In genomic region chr15:74799255-74799842, GRCh38 we compare ENCODE assay signal across 10 cellular contexts. TPM values are rescaled to one million over a fixed set of nuclear protein-coding genes. Genes with fewer than 3 reads are reported as not detected.
DNase-seq lines count a peak whose midpoint lies in the region; ATAC-seq, FAIRE-seq and TF ChIP-seq lines count a peak whose summit lies in the region.
"Had no signal": no experiment of that assay in that cellular context is flagged by ENCODE, and none has a peak within 500 bp of the region (broad histone marks: within the 10 kb centered on the region; RNA-seq: fewer than 3 reads in every experiment).

No MANE protein-coding gene starts in this region.

- H3K9me3 Mint-ChIP-seq in activated T-helper 2 cell treated with anti-CD3 and anti-CD28 coated beads, Interferon-gamma antibody, Interleukin-2, Interleukin-4, amounts not matched to agents 10 μg/mL and 5 μg/mL and 100 μg/mL, durations not matched to agents 14 hours and 24 hours and 36 hours: no peaks in the 10 kb centered on the region

- peak; percentile 12 for ATAC-seq in HG03135 (IDR thresholded peaks at IDR 0.05; ENCODE audit: unreplicated experiment)
- ATAC-seq in HG03457 (IDR thresholded peaks at IDR 0.05; ENCODE audit: unreplicated experiment): no peak
- ATAC-seq in body of pancreas: no peak
- no peak for ATAC-seq in GM21529 (IDR thresholded peaks at IDR 0.05; ENCODE audit: unreplicated experiment)

- TF ChIP-seq CTCF in prostate gland (IDR thresholded peaks at IDR 0.05) (no peak), body of pancreas (IDR thresholded peaks at IDR 0.05) (no peak)

- H3K4me3 ChIP-seq in prostate gland: no peak overlapping the region
- H3K4me3 ChIP-seq in body of pancreas: no peak overlapping the region
- H3K4me3 ChIP-seq: thoracic aorta had no signal

- no peak for DNase-seq in GM12891 (ENCODE audit: insufficient read length, low spot score)
- no peak for DNase-seq in activated T-helper 2 cell treated with anti-CD3 and anti-CD28 coated beads, Interferon-gamma antibody, Interleukin-2, Interleukin-4, amounts not matched to agents 10 μg/mL and 5 μg/mL and 100 μg/mL, durations not matched to agents 14 hours and 24 hours and 36 hours (ENCODE audit: low spot score)
- DNase-seq in prostate gland (ENCODE audit: low spot score): no peak
- no peak for DNase-seq in body of pancreas
- DNase-seq: SIG-M5 had no signal

- H3K27ac ChIP-seq in prostate gland (peak overlapping the region; percentile 77 to 83), body of pancreas (peak overlapping the region in 2 of 4 donors; percentile 8 to 72)
- H3K27ac ChIP-seq: thoracic aorta had no signal

- intact Hi-C loops in activated T-helper 2 cell treated with anti-CD3 and anti-CD28 coated beads, Interferon-gamma antibody, Interleukin-2, Interleukin-4, amounts not matched to agents 10 μg/mL and 5 μg/mL and 100 μg/mL, durations not matched to agents 14 hours and 24 hours and 36 hours (cut with micrococcal nuclease): no loop called here
- intact Hi-C loops in prostate gland (cut with DNase I) (no loop called here), body of pancreas (cut with DNase I) (no loop called here)

- H3K4me1 Mint-ChIP-seq in activated T-helper 2 cell treated with anti-CD3 and anti-CD28 coated beads, Interferon-gamma antibody, Interleukin-2, Interleukin-4, amounts not matched to agents 10 μg/mL and 5 μg/mL and 100 μg/mL, durations not matched to agents 14 hours and 24 hours and 36 hours (ENCODE audit: low read depth): peaks cover 36% of the 10 kb centered on the region

- no peak; the same call in 1 of the 2 replicates for TF ChIP-seq POLR2A in GM12891 (IDR thresholded peaks at IDR 0.05; ENCODE audit: low read depth, low read length)
- no peak for TF ChIP-seq POLR2A in prostate gland (IDR thresholded peaks at IDR 0.05)
- TF ChIP-seq POLR2A in body of pancreas (IDR thresholded peaks at IDR 0.05): no peak

- H3K4me3 Mint-ChIP-seq in activated T-helper 2 cell treated with anti-CD3 and anti-CD28 coated beads, Interferon-gamma antibody, Interleukin-2, Interleukin-4, amounts not matched to agents 10 μg/mL and 5 μg/mL and 100 μg/mL, durations not matched to agents 14 hours and 24 hours and 36 hours (ENCODE audit: low read depth): no peak overlapping the region

- H3K27ac Mint-ChIP-seq in activated T-helper 2 cell treated with anti-CD3 and anti-CD28 coated beads, Interferon-gamma antibody, Interleukin-2, Interleukin-4, amounts not matched to agents 10 μg/mL and 5 μg/mL and 100 μg/mL, durations not matched to agents 14 hours and 24 hours and 36 hours: peak overlapping the region; percentile 81

- H3K36me3 ChIP-seq in prostate gland: peaks cover 4 to 8% of the 10 kb centered on the region in 2 donors
- H3K36me3 ChIP-seq in body of pancreas (replicated peaks in 1 of 2; ENCODE audit: insufficient read depth in 1 of 2, low read depth in 2 of 2): peaks cover 0 to 5% of the 10 kb centered on the region in 2 donors

- FAIRE-seq in GM12891 (lab: Jason Lieb, UNC): peak; percentile 76

- H3K27me3 ChIP-seq in prostate gland (replicated peaks; ENCODE audit: insufficient read depth) (no peaks in the 10 kb centered on the region), body of pancreas (no peaks in the 10 kb centered on the region)

- 83% methylated on average over 16 of the region's 16 CpGs for WGBS in prostate gland
- WGBS in body of pancreas, 2 donors: 83 to 92% methylated on average over 11 to 12 of the region's 16 CpGs

- H3K4me1 ChIP-seq in prostate gland (replicated peaks) (peaks cover 19% of the 10 kb centered on the region), body of pancreas (peaks cover 18% of the 10 kb centered on the region)

- H3K9me3 ChIP-seq in prostate gland (no peaks in the 10 kb centered on the region), body of pancreas (no peaks in the 10 kb centered on the region)
- H3K9me3 ChIP-seq: thoracic aorta had no signal

- peaks cover 76% of the 10 kb centered on the region for H3K36me3 Mint-ChIP-seq in activated T-helper 2 cell treated with anti-CD3 and anti-CD28 coated beads, Interferon-gamma antibody, Interleukin-2, Interleukin-4, amounts not matched to agents 10 μg/mL and 5 μg/mL and 100 μg/mL, durations not matched to agents 14 hours and 24 hours and 36 hours (ENCODE audit: low read depth)

- H3K27me3 Mint-ChIP-seq in activated T-helper 2 cell treated with anti-CD3 and anti-CD28 coated beads, Interferon-gamma antibody, Interleukin-2, Interleukin-4, amounts not matched to agents 10 μg/mL and 5 μg/mL and 100 μg/mL, durations not matched to agents 14 hours and 24 hours and 36 hours (ENCODE audit: low read depth): no peaks in the 10 kb centered on the region

TF ChIP-seq in GM12891, 5 proteins besides CTCF, POLR2A, EP300 and RAD21:
- TF ChIP-seq POU2F2 (IDR thresholded peaks at IDR 0.05; ENCODE audit: low read depth, low read length): no peak
- no peak for TF ChIP-seq POLR2AphosphoS5 (IDR thresholded peaks at IDR 0.05; ENCODE audit: low read depth, low read length)
- TF ChIP-seq TAF1 (IDR thresholded peaks at IDR 0.05; ENCODE audit: low read depth, low read length): no peak
- TF ChIP-seq PAX5 (IDR thresholded peaks at IDR 0.05; ENCODE audit: insufficient read depth, low read length, severe bottlenecking): no peak
- no peak for TF ChIP-seq SPI1 (IDR thresholded peaks at IDR 0.05; ENCODE audit: low read depth, low read length)

RNA-seq across cellular contexts. Expression of gene LMAN1L, which starts 13.3 kb away (rescaled TPM):
- polyA plus RNA-seq in GM12891 (2012; ENCODE audit: low read depth, missing spikeins): 0.28 TPM
- total RNA-seq in activated T-helper 2 cell treated with anti-CD3 and anti-CD28 coated beads, Interferon-gamma antibody, Interleukin-2, Interleukin-4, amounts not matched to agents 10 μg/mL and 5 μg/mL and 100 μg/mL, durations not matched to agents 14 hours and 24 hours and 36 hours: 0.32 TPM in 1 of 2 replicates, not detected in the other
- total RNA-seq in prostate gland (100 to 1,000 TPM; 219 to 229 TPM), body of pancreas (not detected)
- total RNA-seq: renal cortical epithelial cell, thoracic aorta had no signal

RNA-seq across cellular contexts. Expression of gene CSK, which starts 17.5 kb away (rescaled TPM):
- polyA plus RNA-seq in GM12891 (2012; ENCODE audit: low read depth, missing spikeins): 116 TPM
- total RNA-seq in activated T-helper 2 cell treated with anti-CD3 and anti-CD28 coated beads, Interferon-gamma antibody, Interleukin-2, Interleukin-4, amounts not matched to agents 10 μg/mL and 5 μg/mL and 100 μg/mL, durations not matched to agents 14 hours and 24 hours and 36 hours: 261 and 266 TPM in 2 replicates
- total RNA-seq in prostate gland (10 to 100 TPM; 45.3 to 57.0 TPM), body of pancreas (10 to 100 TPM; 11.2 to 15.2 TPM)

RNA-seq across cellular contexts. Expression of gene CPLX3, which starts 27.1 kb away (rescaled TPM):
- 0.15 TPM for polyA plus RNA-seq in GM12891 (2012; ENCODE audit: low read depth, missing spikeins)
- total RNA-seq in activated T-helper 2 cell treated with anti-CD3 and anti-CD28 coated beads, Interferon-gamma antibody, Interleukin-2, Interleukin-4, amounts not matched to agents 10 μg/mL and 5 μg/mL and 100 μg/mL, durations not matched to agents 14 hours and 24 hours and 36 hours: 0.16 TPM in 1 of 2 replicates, not detected in the other
- total RNA-seq in prostate gland: 10 to 100 TPM; 40.5 to 59.8 TPM
- not detected for total RNA-seq in body of pancreas
- total RNA-seq: renal cortical epithelial cell, thoracic aorta had no signal

RNA-seq across cellular contexts. Expression of gene ULK3, which starts 43.6 kb away (rescaled TPM):
- 16.3 TPM for polyA plus RNA-seq in GM12891 (2012; ENCODE audit: low read depth, missing spikeins)
- 45.5 and 47.7 TPM in 2 replicates for total RNA-seq in activated T-helper 2 cell treated with anti-CD3 and anti-CD28 coated beads, Interferon-gamma antibody, Interleukin-2, Interleukin-4, amounts not matched to agents 10 μg/mL and 5 μg/mL and 100 μg/mL, durations not matched to agents 14 hours and 24 hours and 36 hours
- 10 to 100 TPM; 44.6 to 98.5 TPM for total RNA-seq in prostate gland
- 10 to 100 TPM; 74.2 to 76.3 TPM for total RNA-seq in body of pancreas

RNA-seq across cellular contexts. Expression of gene CYP1A2, which starts 50.7 kb away (rescaled TPM):
- not detected for polyA plus RNA-seq in GM12891 (2012; ENCODE audit: low read depth, missing spikeins)
- not detected in 2 replicates for total RNA-seq in activated T-helper 2 cell treated with anti-CD3 and anti-CD28 coated beads, Interferon-gamma antibody, Interleukin-2, Interleukin-4, amounts not matched to agents 10 μg/mL and 5 μg/mL and 100 μg/mL, durations not matched to agents 14 hours and 24 hours and 36 hours
- total RNA-seq in prostate gland (under 1 TPM in 1 of 2 donors, not detected in 1; 0.46 TPM), body of pancreas (not detected)
- total RNA-seq: renal cortical epithelial cell, thoracic aorta had no signal

Comparison
In these comparisons a context has a peak if more than half of its experiments do, and no peak if none do; other contexts are left out.
1. RNA of gene LMAN1L, which starts 13.3 kb away (total RNA-seq): 219 to 229 TPM in prostate gland; 0.32 TPM in activated T-helper 2 cell treated with anti-CD3 and anti-CD28 coated beads, Interferon-gamma antibody, Interleukin-2, Interleukin-4, amounts not matched to agents 10 μg/mL and 5 μg/mL and 100 μg/mL, durations not matched to agents 14 hours and 24 hours and 36 hours and not detected in body of pancreas; every median in the first group is over 100 times any median in the second.
2. RNA of gene CPLX3, which starts 27.1 kb away (total RNA-seq): 40.5 to 59.8 TPM in prostate gland; 0.16 TPM in activated T-helper 2 cell treated with anti-CD3 and anti-CD28 coated beads, Interferon-gamma antibody, Interleukin-2, Interleukin-4, amounts not matched to agents 10 μg/mL and 5 μg/mL and 100 μg/mL, durations not matched to agents 14 hours and 24 hours and 36 hours and not detected in body of pancreas; every median in the first group is over 10 times any median in the second.